Comparison of ENCODE assay signal across 8 cellular contexts in genomic region chr20:20360464-20360863, GRCh38.
DNase-seq lines count a peak whose midpoint lies in the region; ATAC-seq and TF ChIP-seq lines count a peak whose summit lies in the region.

No MANE protein-coding gene starts in this region.

- TF ChIP-seq CTCF in fibroblast of pulmonary artery (IDR thresholded peaks at IDR 0.05; ENCODE audit: low read length, missing control alignments) = peak; percentile 84

- peak; percentile 5 for DNase-seq in activated T-cell treated with anti-CD3 and anti-CD28 coated beads for 1 hour (ENCODE audit: low read depth)
- no peak for DNase-seq in activated T-cell treated with anti-CD3 and anti-CD28 coated beads, Interleukin-2, amount 50 U/mL, for 1 hour
- peak; percentile 28 for DNase-seq in NCI-H226
- DNase-seq in activated CD4-positive, alpha-beta T cell treated with anti-CD3 and anti-CD28 coated beads, Interleukin-2, amount 50 U/mL, for 1 hour = peak; percentile 3
- DNase-seq in fibroblast of pulmonary artery (ENCODE audit: low read depth) = peak; percentile 69
- peak; percentile 42 for DNase-seq in non-pigmented ciliary epithelial cell (ENCODE audit: low read depth)

- peak; percentile 62 for ATAC-seq in HG02852 (IDR thresholded peaks at IDR 0.05; ENCODE audit: unreplicated experiment)
- no peak for ATAC-seq in HG02884 (IDR thresholded peaks at IDR 0.05; ENCODE audit: unreplicated experiment)

- H3K4me3 ChIP-seq in fibroblast of pulmonary artery (replicated peaks; ENCODE audit: low read depth, low read length) = no peak overlapping the region
